In genomic region chr10:14543048-14543903, GRCh38 we compare ENCODE assay signal across 8 cellular contexts.
DNase-seq lines count a peak whose midpoint lies in the region; ATAC-seq and TF ChIP-seq lines count a peak whose summit lies in the region.

No MANE protein-coding gene starts in this region.

- intact Hi-C loops in CD8-positive, alpha-beta T cell (cut with DNase I, micrococcal nuclease) = loop anchor here (1.0 to 5.0 kb wide), 8 partner anchors 11 to 346 kb away; partner anchors contain the start of genes CDNF (in 1 of the 2), HSPA14 (in 1 of the 2) and MSANTD7 (in 1 of the 2)
- intact Hi-C loops in left lung (cut with DNase I) = no loop called here

- CTCF ChIA-PET in CD8-positive, alpha-beta T cell (lab: Charles Lee) = interaction anchor here (0.6 to 4.4 kb wide), 34 partner anchors 9 to 757 kb away, joined by 3 to 29 read pairs (median 4); partner anchors contain the start of genes CDNF, HSPA14, MEIG1 and MSANTD7

- no peaks in the 10 kb centered on the region for H3K9me3 Mint-ChIP-seq in CD8-positive, alpha-beta T cell
- no peaks in the 10 kb centered on the region for H3K9me3 Mint-ChIP-seq in activated naive CD8-positive, alpha-beta T cell treated with anti-CD3 and anti-CD28 coated beads for 36 hours
- H3K9me3 Mint-ChIP-seq in type B pancreatic cell = no peaks in the 10 kb centered on the region

- peaks cover 16% of the 10 kb centered on the region for H3K36me3 ChIP-seq in CD8-positive, alpha-beta T cell (ENCODE audit: insufficient read depth, low read length)
- H3K36me3 ChIP-seq in left lung = peaks cover 0 to 15% of the 10 kb centered on the region in 2 donors

- peaks cover 62% of the 10 kb centered on the region for H3K4me1 ChIP-seq in CD8-positive, alpha-beta T cell (ENCODE audit: insufficient read depth, low read length)
- peaks cover 3 to 68% of the 10 kb centered on the region in 2 donors for H3K4me1 ChIP-seq in left lung

- H3K27ac Mint-ChIP-seq in CD8-positive, alpha-beta T cell = peak overlapping the region; percentile 95
- peak overlapping the region; percentile 88 for H3K27ac Mint-ChIP-seq in activated naive CD8-positive, alpha-beta T cell treated with anti-CD3 and anti-CD28 coated beads for 36 hours
- no peak overlapping the region for H3K27ac Mint-ChIP-seq in type B pancreatic cell

- DNase-seq in CD8-positive, alpha-beta T cell = peak in 4 of 7 experiments; percentile 47 to 74 (median 58)
- peak; percentile 42 for DNase-seq in activated naive CD8-positive, alpha-beta T cell treated with anti-CD3 and anti-CD28 coated beads for 36 hours
- peak; percentile 62 to 82 for DNase-seq in left lung
- no peak for DNase-seq in type B pancreatic cell (ENCODE audit: extremely low spot score, unreplicated experiment)
- no peak for DNase-seq in kidney glomerular epithelial cell (lab: John Stamatoyannopoulos, UW)

- peak overlapping the region; percentile 35 for H3K4me3 ChIP-seq in CD8-positive, alpha-beta T cell (ENCODE audit: low read depth, low read length)
- no peak overlapping the region for H3K4me3 ChIP-seq in left lung

- ATAC-seq in CD8-positive, alpha-beta T cell = peak; percentile 84
- ATAC-seq in HG02763 (IDR thresholded peaks at IDR 0.05; ENCODE audit: unreplicated experiment) (peak; percentile 48), left lung (peak; percentile 80), HG02571 (IDR thresholded peaks at IDR 0.05; ENCODE audit: unreplicated experiment) (no peak), HG03039 (IDR thresholded peaks at IDR 0.05; ENCODE audit: unreplicated experiment) (no peak)

- POLR2A ChIA-PET in CD8-positive, alpha-beta T cell (lab: Charles Lee) = interaction anchor here (0.6 to 1.7 kb wide), 7 partner anchors 11 to 295 kb away, joined by 3 to 6 read pairs (median 4); partner anchors contain the start of genes CDNF, HSPA14 and MSANTD7

- no peaks in the 10 kb centered on the region for H3K27me3 ChIP-seq in CD8-positive, alpha-beta T cell (ENCODE audit: insufficient read depth, low read length)
- no peaks in the 10 kb centered on the region for H3K27me3 ChIP-seq in left lung

- no peaks in the 10 kb centered on the region for H3K27me3 Mint-ChIP-seq in CD8-positive, alpha-beta T cell (ENCODE audit: low read depth)
- H3K27me3 Mint-ChIP-seq in activated naive CD8-positive, alpha-beta T cell treated with anti-CD3 and anti-CD28 coated beads for 36 hours = no peaks in the 10 kb centered on the region
- no peaks in the 10 kb centered on the region for H3K27me3 Mint-ChIP-seq in type B pancreatic cell

- peaks cover 77% of the 10 kb centered on the region for H3K36me3 Mint-ChIP-seq in CD8-positive, alpha-beta T cell
- peaks cover 54% of the 10 kb centered on the region for H3K36me3 Mint-ChIP-seq in activated naive CD8-positive, alpha-beta T cell treated with anti-CD3 and anti-CD28 coated beads for 36 hours
- H3K36me3 Mint-ChIP-seq in type B pancreatic cell = peaks cover 26% of the 10 kb centered on the region

- H3K4me1 Mint-ChIP-seq in CD8-positive, alpha-beta T cell (ENCODE audit: low read depth) = peaks cover 89% of the 10 kb centered on the region
- peaks cover 78% of the 10 kb centered on the region for H3K4me1 Mint-ChIP-seq in activated naive CD8-positive, alpha-beta T cell treated with anti-CD3 and anti-CD28 coated beads for 36 hours
- peaks cover 52% of the 10 kb centered on the region for H3K4me1 Mint-ChIP-seq in type B pancreatic cell (ENCODE audit: unreplicated experiment)

- peak overlapping the region; percentile 75 for H3K4me3 Mint-ChIP-seq in CD8-positive, alpha-beta T cell
- H3K4me3 Mint-ChIP-seq in activated naive CD8-positive, alpha-beta T cell treated with anti-CD3 and anti-CD28 coated beads for 36 hours = peak overlapping the region; percentile 60
- H3K4me3 Mint-ChIP-seq in type B pancreatic cell = no peak overlapping the region

- no peaks in the 10 kb centered on the region for H3K9me3 ChIP-seq in CD8-positive, alpha-beta T cell (ENCODE audit: low read length)
- H3K9me3 ChIP-seq in left lung = no peaks in the 10 kb centered on the region

- peak overlapping the region; percentile 68 for H3K27ac ChIP-seq in CD8-positive, alpha-beta T cell (ENCODE audit: low read depth, low read length)
- peak overlapping the region; percentile 52 to 73 for H3K27ac ChIP-seq in left lung

- peak; percentile 76 for TF ChIP-seq CTCF in CD8-positive, alpha-beta T cell (IDR thresholded peaks at IDR 0.05)
- TF ChIP-seq CTCF in left lung (IDR thresholded peaks at IDR 0.05) (peak; percentile 9 to 25), type B pancreatic cell (conservative IDR thresholded peaks at IDR 0.05) (peak; percentile 42)

Comparison
In these comparisons a context has a peak if more than half of its experiments do, and no peak if none do; other contexts are left out.
1. ATAC-seq: peak in CD8-positive, alpha-beta T cell (single experiment), HG02763 (single experiment) and left lung (single experiment); none in HG02571 (single experiment) and HG03039 (single experiment).
2. DNase-seq: peak in CD8-positive, alpha-beta T cell (4 of 7), activated naive CD8-positive, alpha-beta T cell treated with anti-CD3 and anti-CD28 coated beads for 36 hours (single experiment) and left lung (2 of 2); none in type B pancreatic cell (single experiment) and kidney glomerular epithelial cell (single experiment).
3. CTCF ChIP-seq: peak in every context shown above with its lines; median percentile 76 in CD8-positive, alpha-beta T cell; 42 in type B pancreatic cell; 17 in left lung.
4. intact Hi-C loops: an anchor here in CD8-positive, alpha-beta T cell (1.0 to 5.0 kb wide); none called in left lung.